30 cellular contexts compared by ENCODE assay signal in the genomic region with DNA sequence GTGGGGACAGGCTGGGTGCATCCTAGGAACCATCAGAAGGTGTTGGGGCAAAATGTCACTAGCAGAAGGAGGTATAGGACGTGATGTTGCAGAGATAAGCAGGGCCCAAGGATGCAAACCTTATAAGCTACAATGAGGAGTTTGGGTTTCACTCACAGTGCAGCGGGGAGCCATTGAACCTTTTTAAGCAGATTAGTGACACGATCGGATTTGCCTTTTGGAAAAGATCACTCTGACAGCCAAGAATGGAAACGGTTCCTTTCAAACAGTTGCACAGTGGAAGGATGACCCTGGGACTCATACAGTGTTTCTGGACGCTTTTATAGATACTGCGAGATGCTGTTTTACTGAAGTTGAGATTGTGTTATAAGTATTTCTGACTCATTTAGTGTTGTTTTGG.
"Had no signal": no experiment of that assay in that cellular context is flagged by ENCODE, and none has a peak within 500 bp of the region (broad histone marks: within the 10 kb centered on the region; RNA-seq: fewer than 3 reads in every experiment).

No MANE protein-coding gene starts in this region.

- H3K27me3 Mint-ChIP-seq: activated CD4-positive, alpha-beta memory T cell treated with anti-CD3 and anti-CD28 coated beads, Interleukin-2, amount 10 ng/mL, durations not matched to agents 7 days and 5 days; activated CD4-positive, alpha-beta T cell treated with anti-CD3 and anti-CD28 coated beads for 36 hours; activated naive CD8-positive, alpha-beta T cell; central memory CD8-positive, alpha-beta T cell had no signal

- H3K4me3 Mint-ChIP-seq: activated CD4-positive, alpha-beta memory T cell treated with anti-CD3 and anti-CD28 coated beads, Interleukin-2, amount 10 ng/mL, durations not matched to agents 7 days and 5 days; activated CD4-positive, alpha-beta T cell treated with anti-CD3 and anti-CD28 coated beads for 36 hours; activated naive CD4-positive, alpha-beta T cell treated with anti-CD3 and anti-CD28 coated beads for 36 hours; activated naive CD8-positive, alpha-beta T cell; brain; central memory CD8-positive, alpha-beta T cell had no signal

- H3K36me3 ChIP-seq: Peyer's patch, SJSA1 had no signal

- ATAC-seq: activated CD4-positive, alpha-beta T cell treated with anti-CD3 and anti-CD28 coated beads for 36 hours; SK-N-SH treated with all-trans-retinoic acid at 6 μM for 48 hours had no signal

- DNase-seq: activated CD4-positive, alpha-beta memory T cell treated with anti-CD3 and anti-CD28 coated beads, Interleukin-2, amount 10 ng/mL, durations not matched to agents 7 days and 5 days; activated CD4-positive, alpha-beta T cell treated with anti-CD3 and anti-CD28 coated beads for 36 hours; activated CD4-positive, alpha-beta T cell treated with anti-CD3 and anti-CD28 coated beads, Interleukin-2, amount 50 U/mL, for 1 hour; activated CD8-positive, alpha-beta memory T cell treated with anti-CD3 and anti-CD28 coated beads, Interleukin-2, amount 50 U/mL, for 4 hours; activated effector memory CD4-positive, alpha-beta T cell treated with anti-CD3 and anti-CD28 coated beads, Interleukin-2, amount 50 U/mL, for 16 hours; activated naive CD4-positive, alpha-beta T cell treated with anti-CD3 and anti-CD28 coated beads for 36 hours; activated T-cell treated with anti-CD3 and anti-CD28 coated beads, Interleukin-2, amount 50 U/mL, for 1 hour; amygdala; IMR-90; KG1; NCI-H1048; NCI-H146; NCI-H187 treated with DMSO at 0.1 percent for 48 hours; NCI-H2107; NCI-H2171 treated with DMSO at 0.1 percent for 48 hours; NCI-H226; NCI-H526; NCI-H774; NK-92 treated with Interleukin-12 subunit alpha and Interleukin-12 subunit beta, amount 100 ng/mL, for 24 hours; Peyer's patch; SHP77; SW 1271; T1000 had no signal

- H3K27ac ChIP-seq: Peyer's patch, RWPE1, SJSA1, VCaP had no signal

- H3K27me3 ChIP-seq: Peyer's patch, SJSA1 had no signal

- H3K4me1 ChIP-seq: Peyer's patch, SJSA1 had no signal

- H3K9me3 Mint-ChIP-seq: activated CD4-positive, alpha-beta memory T cell treated with anti-CD3 and anti-CD28 coated beads, Interleukin-2, amount 10 ng/mL, durations not matched to agents 7 days and 5 days; activated naive CD4-positive, alpha-beta T cell treated with anti-CD3 and anti-CD28 coated beads for 36 hours; brain; central memory CD8-positive, alpha-beta T cell had no signal

- H3K4me1 Mint-ChIP-seq: activated CD4-positive, alpha-beta T cell treated with anti-CD3 and anti-CD28 coated beads for 36 hours had no signal

- H3K4me3 ChIP-seq: Peyer's patch, SJSA1 had no signal

- H3K9me3 ChIP-seq: Peyer's patch, SJSA1 had no signal

- H3K27ac Mint-ChIP-seq: activated CD4-positive, alpha-beta memory T cell treated with anti-CD3 and anti-CD28 coated beads, Interleukin-2, amount 10 ng/mL, durations not matched to agents 7 days and 5 days; activated CD4-positive, alpha-beta T cell treated with anti-CD3 and anti-CD28 coated beads for 36 hours; activated naive CD4-positive, alpha-beta T cell treated with anti-CD3 and anti-CD28 coated beads for 36 hours; activated naive CD8-positive, alpha-beta T cell; brain had no signal
